Comparison of ENCODE assay signal across 1 cellular context in the genomic region with DNA sequence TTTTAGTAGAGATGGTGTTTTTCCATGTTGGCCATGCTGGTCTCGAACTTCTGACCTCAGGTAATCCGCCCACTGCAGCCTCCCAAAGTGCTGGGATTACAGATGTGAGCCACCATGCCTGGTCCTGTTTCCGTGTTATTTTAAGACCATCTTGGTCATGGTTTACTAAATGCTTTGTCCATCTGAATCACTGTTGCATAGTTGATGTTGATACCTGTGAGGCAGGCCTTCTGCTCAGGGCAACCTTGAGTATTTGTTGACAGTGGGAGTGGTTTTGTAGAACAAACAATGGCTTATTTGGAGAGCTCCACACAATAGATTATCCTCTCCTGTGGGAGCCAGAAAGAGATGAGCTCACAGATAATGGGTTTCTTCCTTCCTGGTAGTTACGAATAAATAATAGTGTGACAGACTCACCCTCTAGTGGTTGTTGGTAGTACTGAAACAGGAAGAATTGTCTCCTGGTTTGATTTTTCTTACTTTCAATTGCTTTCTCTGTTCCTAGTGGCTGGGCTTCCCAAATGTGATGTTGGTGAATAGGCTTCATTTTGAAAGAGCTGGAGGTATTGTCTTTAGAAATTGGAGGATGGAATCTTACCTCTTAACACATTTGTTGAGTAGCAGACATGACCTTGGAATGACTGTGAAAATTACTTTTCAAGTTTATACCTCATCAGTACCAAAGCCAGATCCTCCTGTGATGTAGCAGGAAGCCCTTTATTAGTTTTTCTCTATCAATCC.
A peak's percentile ranks its signal among the peaks of the same experiment; 100 is the strongest.
TF ChIP-seq lines count a peak whose summit lies in the region.

No MANE protein-coding gene starts in this region.

TF ChIP-seq in HepG2, 621 proteins besides CTCF, POLR2A, EP300 and RAD21 (continued from another document and continues in another):
- TF ChIP-seq, protein P1, sequence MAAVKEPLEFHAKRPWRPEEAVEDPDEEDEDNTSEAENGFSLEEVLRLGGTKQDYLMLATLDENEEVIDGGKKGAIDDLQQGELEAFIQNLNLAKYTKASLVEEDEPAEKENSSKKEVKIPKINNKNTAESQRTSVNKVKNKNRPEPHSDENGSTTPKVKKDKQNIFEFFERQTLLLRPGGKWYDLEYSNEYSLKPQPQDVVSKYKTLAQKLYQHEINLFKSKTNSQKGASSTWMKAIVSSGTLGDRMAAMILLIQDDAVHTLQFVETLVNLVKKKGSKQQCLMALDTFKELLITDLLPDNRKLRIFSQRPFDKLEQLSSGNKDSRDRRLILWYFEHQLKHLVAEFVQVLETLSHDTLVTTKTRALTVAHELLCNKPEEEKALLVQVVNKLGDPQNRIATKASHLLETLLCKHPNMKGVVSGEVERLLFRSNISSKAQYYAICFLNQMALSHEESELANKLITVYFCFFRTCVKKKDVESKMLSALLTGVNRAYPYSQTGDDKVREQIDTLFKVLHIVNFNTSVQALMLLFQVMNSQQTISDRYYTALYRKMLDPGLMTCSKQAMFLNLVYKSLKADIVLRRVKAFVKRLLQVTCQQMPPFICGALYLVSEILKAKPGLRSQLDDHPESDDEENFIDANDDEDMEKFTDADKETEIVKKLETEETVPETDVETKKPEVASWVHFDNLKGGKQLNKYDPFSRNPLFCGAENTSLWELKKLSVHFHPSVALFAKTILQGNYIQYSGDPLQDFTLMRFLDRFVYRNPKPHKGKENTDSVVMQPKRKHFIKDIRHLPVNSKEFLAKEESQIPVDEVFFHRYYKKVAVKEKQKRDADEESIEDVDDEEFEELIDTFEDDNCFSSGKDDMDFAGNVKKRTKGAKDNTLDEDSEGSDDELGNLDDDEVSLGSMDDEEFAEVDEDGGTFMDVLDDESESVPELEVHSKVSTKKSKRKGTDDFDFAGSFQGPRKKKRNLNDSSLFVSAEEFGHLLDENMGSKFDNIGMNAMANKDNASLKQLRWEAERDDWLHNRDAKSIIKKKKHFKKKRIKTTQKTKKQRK (IDR thresholded peaks at IDR 0.05; ENCODE audit: low read length): no peak
- TF ChIP-seq ATF7-NPFF (CRISPR knock-in tag; IDR thresholded peaks at IDR 0.05; ENCODE audit: low read depth) (no peak), ZSCAN30 (CRISPR knock-in tag; IDR thresholded peaks at IDR 0.05) (no peak), ZNF460 (CRISPR knock-in tag; IDR thresholded peaks at IDR 0.05; ENCODE audit: borderline replicate concordance) (peak; percentile 45; the same call in 1 of the 2 replicates), ZNF557 (CRISPR knock-in tag; IDR thresholded peaks at IDR 0.05) (no peak), ZBTB7B (CRISPR knock-in tag; IDR thresholded peaks at IDR 0.05) (no peak), REXO4 (CRISPR knock-in tag; IDR thresholded peaks at IDR 0.05; ENCODE audit: borderline replicate concordance) (no peak), PHF5A (CRISPR knock-in tag; IDR thresholded peaks at IDR 0.05; ENCODE audit: low read depth, unreplicated experiment) (no peak), IKZF4 (CRISPR knock-in tag; IDR thresholded peaks at IDR 0.05; ENCODE audit: borderline replicate concordance, low read depth, not compliant biosample characterization) (no peak), ZNF605 (CRISPR knock-in tag; IDR thresholded peaks at IDR 0.05) (0 out of 2 replicates have a peak, but pooled peaks have one; percentile 22), ZNF17 (CRISPR knock-in tag; IDR thresholded peaks at IDR 0.05) (no peak), JDP2 (CRISPR knock-in tag; IDR thresholded peaks at IDR 0.05; ENCODE audit: borderline replicate concordance) (no peak), ZNF296 (CRISPR knock-in tag; conservative IDR thresholded peaks at IDR 0.05) (no peak), GZF1 (CRISPR knock-in tag; IDR thresholded peaks at IDR 0.05) (no peak), GATA4 (IDR thresholded peaks at IDR 0.05; ENCODE audit: borderline replicate concordance, low read depth) (no peak), PITX1 (CRISPR knock-in tag; IDR thresholded peaks at IDR 0.05) (peak; percentile 88), ZNF431 (CRISPR knock-in tag; IDR thresholded peaks at IDR 0.05; ENCODE audit: borderline replicate concordance, low read depth) (peak; percentile 57; the same call in 1 of the 2 replicates), ZFX (CRISPR knock-in tag; IDR thresholded peaks at IDR 0.05; ENCODE audit: low read depth) (peak; percentile 65), DMAP1 (CRISPR knock-in tag; IDR thresholded peaks at IDR 0.05) (no peak)
- TF ChIP-seq, protein P2, sequence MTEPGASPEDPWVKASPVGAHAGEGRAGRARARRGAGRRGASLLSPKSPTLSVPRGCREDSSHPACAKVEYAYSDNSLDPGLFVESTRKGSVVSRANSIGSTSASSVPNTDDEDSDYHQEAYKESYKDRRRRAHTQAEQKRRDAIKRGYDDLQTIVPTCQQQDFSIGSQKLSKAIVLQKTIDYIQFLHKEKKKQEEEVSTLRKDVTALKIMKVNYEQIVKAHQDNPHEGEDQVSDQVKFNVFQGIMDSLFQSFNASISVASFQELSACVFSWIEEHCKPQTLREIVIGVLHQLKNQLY (CRISPR knock-in tag; IDR thresholded peaks at IDR 0.05): no peak
- TF ChIP-seq, protein P3, sequence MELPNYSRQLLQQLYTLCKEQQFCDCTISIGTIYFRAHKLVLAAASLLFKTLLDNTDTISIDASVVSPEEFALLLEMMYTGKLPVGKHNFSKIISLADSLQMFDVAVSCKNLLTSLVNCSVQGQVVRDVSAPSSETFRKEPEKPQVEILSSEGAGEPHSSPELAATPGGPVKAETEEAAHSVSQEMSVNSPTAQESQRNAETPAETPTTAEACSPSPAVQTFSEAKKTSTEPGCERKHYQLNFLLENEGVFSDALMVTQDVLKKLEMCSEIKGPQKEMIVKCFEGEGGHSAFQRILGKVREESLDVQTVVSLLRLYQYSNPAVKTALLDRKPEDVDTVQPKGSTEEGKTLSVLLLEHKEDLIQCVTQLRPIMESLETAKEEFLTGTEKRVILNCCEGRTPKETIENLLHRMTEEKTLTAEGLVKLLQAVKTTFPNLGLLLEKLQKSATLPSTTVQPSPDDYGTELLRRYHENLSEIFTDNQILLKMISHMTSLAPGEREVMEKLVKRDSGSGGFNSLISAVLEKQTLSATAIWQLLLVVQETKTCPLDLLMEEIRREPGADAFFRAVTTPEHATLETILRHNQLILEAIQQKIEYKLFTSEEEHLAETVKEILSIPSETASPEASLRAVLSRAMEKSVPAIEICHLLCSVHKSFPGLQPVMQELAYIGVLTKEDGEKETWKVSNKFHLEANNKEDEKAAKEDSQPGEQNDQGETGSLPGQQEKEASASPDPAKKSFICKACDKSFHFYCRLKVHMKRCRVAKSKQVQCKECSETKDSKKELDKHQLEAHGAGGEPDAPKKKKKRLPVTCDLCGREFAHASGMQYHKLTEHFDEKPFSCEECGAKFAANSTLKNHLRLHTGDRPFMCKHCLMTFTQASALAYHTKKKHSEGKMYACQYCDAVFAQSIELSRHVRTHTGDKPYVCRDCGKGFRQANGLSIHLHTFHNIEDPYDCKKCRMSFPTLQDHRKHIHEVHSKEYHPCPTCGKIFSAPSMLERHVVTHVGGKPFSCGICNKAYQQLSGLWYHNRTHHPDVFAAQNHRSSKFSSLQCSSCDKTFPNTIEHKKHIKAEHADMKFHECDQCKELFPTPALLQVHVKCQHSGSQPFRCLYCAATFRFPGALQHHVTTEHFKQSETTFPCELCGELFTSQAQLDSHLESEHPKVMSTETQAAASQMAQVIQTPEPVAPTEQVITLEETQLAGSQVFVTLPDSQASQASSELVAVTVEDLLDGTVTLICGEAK (IDR thresholded peaks at IDR 0.05): no peak
- TF ChIP-seq, protein P3 (CRISPR knock-in tag; IDR thresholded peaks at IDR 0.05): no peak; the same call in 1 of the 2 replicates
- TF ChIP-seq, protein P4, sequence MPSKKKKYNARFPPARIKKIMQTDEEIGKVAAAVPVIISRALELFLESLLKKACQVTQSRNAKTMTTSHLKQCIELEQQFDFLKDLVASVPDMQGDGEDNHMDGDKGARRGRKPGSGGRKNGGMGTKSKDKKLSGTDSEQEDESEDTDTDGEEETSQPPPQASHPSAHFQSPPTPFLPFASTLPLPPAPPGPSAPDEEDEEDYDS (CRISPR knock-in tag; IDR thresholded peaks at IDR 0.05): peak; percentile 39; the same call in 1 of the 2 replicates
- TF ChIP-seq, protein P5, sequence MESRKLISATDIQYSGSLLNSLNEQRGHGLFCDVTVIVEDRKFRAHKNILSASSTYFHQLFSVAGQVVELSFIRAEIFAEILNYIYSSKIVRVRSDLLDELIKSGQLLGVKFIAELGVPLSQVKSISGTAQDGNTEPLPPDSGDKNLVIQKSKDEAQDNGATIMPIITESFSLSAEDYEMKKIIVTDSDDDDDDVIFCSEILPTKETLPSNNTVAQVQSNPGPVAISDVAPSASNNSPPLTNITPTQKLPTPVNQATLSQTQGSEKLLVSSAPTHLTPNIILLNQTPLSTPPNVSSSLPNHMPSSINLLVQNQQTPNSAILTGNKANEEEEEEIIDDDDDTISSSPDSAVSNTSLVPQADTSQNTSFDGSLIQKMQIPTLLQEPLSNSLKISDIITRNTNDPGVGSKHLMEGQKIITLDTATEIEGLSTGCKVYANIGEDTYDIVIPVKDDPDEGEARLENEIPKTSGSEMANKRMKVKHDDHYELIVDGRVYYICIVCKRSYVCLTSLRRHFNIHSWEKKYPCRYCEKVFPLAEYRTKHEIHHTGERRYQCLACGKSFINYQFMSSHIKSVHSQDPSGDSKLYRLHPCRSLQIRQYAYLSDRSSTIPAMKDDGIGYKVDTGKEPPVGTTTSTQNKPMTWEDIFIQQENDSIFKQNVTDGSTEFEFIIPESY (CRISPR knock-in tag; IDR thresholded peaks at IDR 0.05): peak; percentile 47; the same call in 1 of the 2 replicates
- TF ChIP-seq, protein P6, sequence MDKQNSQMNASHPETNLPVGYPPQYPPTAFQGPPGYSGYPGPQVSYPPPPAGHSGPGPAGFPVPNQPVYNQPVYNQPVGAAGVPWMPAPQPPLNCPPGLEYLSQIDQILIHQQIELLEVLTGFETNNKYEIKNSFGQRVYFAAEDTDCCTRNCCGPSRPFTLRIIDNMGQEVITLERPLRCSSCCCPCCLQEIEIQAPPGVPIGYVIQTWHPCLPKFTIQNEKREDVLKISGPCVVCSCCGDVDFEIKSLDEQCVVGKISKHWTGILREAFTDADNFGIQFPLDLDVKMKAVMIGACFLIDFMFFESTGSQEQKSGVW (CRISPR knock-in tag; IDR thresholded peaks at IDR 0.05; ENCODE audit: borderline replicate concordance): no peak
- TF ChIP-seq, protein P7, sequence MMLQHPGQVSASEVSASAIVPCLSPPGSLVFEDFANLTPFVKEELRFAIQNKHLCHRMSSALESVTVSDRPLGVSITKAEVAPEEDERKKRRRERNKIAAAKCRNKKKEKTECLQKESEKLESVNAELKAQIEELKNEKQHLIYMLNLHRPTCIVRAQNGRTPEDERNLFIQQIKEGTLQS (CRISPR knock-in tag; IDR thresholded peaks at IDR 0.05): no peak
- TF ChIP-seq, protein P8, sequence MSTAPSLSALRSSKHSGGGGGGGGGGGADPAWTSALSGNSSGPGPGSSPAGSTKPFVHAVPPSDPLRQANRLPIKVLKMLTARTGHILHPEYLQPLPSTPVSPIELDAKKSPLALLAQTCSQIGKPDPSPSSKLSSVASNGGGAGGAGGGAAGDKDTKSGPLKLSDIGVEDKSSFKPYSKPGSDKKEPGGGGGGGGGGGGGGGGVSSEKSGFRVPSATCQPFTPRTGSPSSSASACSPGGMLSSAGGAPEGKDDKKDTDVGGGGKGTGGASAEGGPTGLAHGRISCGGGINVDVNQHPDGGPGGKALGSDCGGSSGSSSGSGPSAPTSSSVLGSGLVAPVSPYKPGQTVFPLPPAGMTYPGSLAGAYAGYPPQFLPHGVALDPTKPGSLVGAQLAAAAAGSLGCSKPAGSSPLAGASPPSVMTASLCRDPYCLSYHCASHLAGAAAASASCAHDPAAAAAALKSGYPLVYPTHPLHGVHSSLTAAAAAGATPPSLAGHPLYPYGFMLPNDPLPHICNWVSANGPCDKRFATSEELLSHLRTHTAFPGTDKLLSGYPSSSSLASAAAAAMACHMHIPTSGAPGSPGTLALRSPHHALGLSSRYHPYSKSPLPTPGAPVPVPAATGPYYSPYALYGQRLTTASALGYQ (CRISPR knock-in tag; IDR thresholded peaks at IDR 0.05): peak; percentile 74; the same call in 1 of the 2 replicates
